In the genomic region with DNA sequence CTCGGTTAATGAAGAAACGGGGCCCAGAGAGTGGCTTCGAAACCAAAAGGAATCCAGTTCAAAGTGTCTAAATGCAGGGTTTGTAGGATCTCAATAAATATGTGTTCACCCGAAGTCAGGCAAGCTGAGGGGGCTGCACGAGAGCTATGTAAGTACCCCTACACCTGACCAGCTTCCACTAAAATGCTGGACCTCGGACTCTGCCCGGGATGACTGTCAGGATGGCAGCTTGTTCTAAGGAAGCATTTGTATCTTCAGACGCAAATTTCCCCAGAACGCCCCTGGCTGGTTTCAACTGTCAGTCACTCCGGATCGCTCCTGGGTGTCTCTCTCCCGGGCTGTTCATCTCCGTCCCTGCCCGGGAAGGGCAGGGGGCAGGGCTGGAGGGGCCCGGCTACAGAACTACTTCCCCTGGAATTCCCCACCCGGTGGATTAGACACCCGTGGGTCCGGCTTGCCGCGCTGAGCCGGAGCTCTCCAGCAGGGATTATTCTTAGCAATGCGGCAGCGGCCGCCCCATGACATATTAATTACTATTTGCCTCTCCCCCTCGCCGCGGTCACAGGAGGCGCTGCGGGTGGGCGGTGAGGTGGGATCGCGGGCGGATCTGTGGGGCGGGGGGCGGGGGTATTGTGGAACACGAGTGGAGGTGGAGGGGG, we compare ENCODE assay signal across 8 cellular contexts.
DNase-seq lines count a peak whose midpoint lies in the region; ATAC-seq and TF ChIP-seq lines count a peak whose summit lies in the region.

No MANE protein-coding gene starts in this region.

- DNase-seq in D341Med (ENCODE audit: low spot score) (peak; percentile 66), PC-3 (peak; percentile 37), fibroblast of villous mesenchyme (ENCODE audit: low read depth) (peak; percentile 3), osteocyte (ENCODE audit: extremely low spot score, unreplicated experiment) (no peak), NCI-H2196 treated with DMSO at 0.1 percent for 48 hours (lab: John Stamatoyannopoulos, UW; ENCODE audit: unreplicated experiment) (no peak), RKO (ENCODE audit: low spot score) (no peak), RPMI8226 (no peak)

- TF ChIP-seq CTCF in PC-3 (conservative IDR thresholded peaks at IDR 0.05; ENCODE audit: low read depth, low read length) (no peak), fibroblast of villous mesenchyme (IDR thresholded peaks at IDR 0.05; ENCODE audit: insufficient read depth, low read depth, low read length) (no peak), osteocyte (IDR thresholded peaks at IDR 0.05) (no peak)

- H2AFZ ChIP-seq in PC-3 (ENCODE audit: low read length), result peak overlapping the region; percentile 82

- no peaks in the 10 kb centered on the region for H3K9me2 ChIP-seq in PC-3 (replicated peaks; ENCODE audit: low read length)

- H3K27me3 Mint-ChIP-seq in osteocyte (ENCODE audit: unreplicated experiment), result peaks cover 20% of the 10 kb centered on the region

- H3K4me2 ChIP-seq in PC-3 (ENCODE audit: low read length), result peak overlapping the region; percentile 98

- ATAC-seq in PC-3 (peak; percentile 3; the same call in 1 of the 2 replicates), GM21528 (IDR thresholded peaks at IDR 0.05; ENCODE audit: low FRiP score, unreplicated experiment) (no peak)

- no peaks in the 10 kb centered on the region for H3K27me3 ChIP-seq in PC-3 (ENCODE audit: low read length)

- no peaks in the 10 kb centered on the region for H3K9me3 ChIP-seq in PC-3 (ENCODE audit: low read length)

- CTCF ChIA-PET in PC-3 (lab: Charles Lee), result interaction anchor here (0.5 kb wide), 1 partner anchor 102 kb away, joined by 5 read pairs; no protein-coding TSS in a partner anchor

- peak overlapping the region; percentile 77 for H3K9ac ChIP-seq in PC-3 (ENCODE audit: low read length)

- H3K27ac ChIP-seq in PC-3 (ENCODE audit: low read length), result 0 out of 2 replicates have a peak overlapping the region, but pooled peaks have one; percentile 19

- no peak overlapping the region for H3K27ac Mint-ChIP-seq in osteocyte (ENCODE audit: unreplicated experiment)

- H3K36me3 Mint-ChIP-seq in osteocyte (ENCODE audit: unreplicated experiment), result no peaks in the 10 kb centered on the region

- intact Hi-C loops in PC-3 (cut with micrococcal nuclease), result loop anchor here (5.0 kb wide), 1 partner anchor 91 kb away; no protein-coding TSS in a partner anchor

- POLR2A ChIA-PET in PC-3 (lab: Charles Lee; ENCODE audit: unreplicated experiment), result interaction anchor here (0.6 kb wide), 1 partner anchor 355 kb away, joined by 3 read pairs; no protein-coding TSS in a partner anchor

- H3K4me1 Mint-ChIP-seq in osteocyte (ENCODE audit: unreplicated experiment), result peaks cover 17% of the 10 kb centered on the region

- peak overlapping the region; percentile 66 for H3K4me3 Mint-ChIP-seq in osteocyte (ENCODE audit: unreplicated experiment)

- no peaks in the 10 kb centered on the region for H4K20me1 ChIP-seq in PC-3 (ENCODE audit: low read length)

- H3K79me2 ChIP-seq in PC-3 (ENCODE audit: low read length), result 0 out of 2 replicates have a peak, but pooled peaks cover 3% of the 10 kb centered on the region

- BruUV-seq in PC-3 (replicated peaks; lab: Mats Ljungman, UMichigan), result no TSS peak

- H3K9me3 Mint-ChIP-seq in osteocyte (ENCODE audit: unreplicated experiment), result no peaks in the 10 kb centered on the region

- peaks cover 34% of the 10 kb centered on the region for H3K4me1 ChIP-seq in PC-3 (ENCODE audit: insufficient read depth, low read length)

- H3K4me3 ChIP-seq in PC-3 (ENCODE audit: low read length) (peak overlapping the region; percentile 91), fibroblast of villous mesenchyme (ENCODE audit: low read depth, low read length) (no peak overlapping the region)

- no peaks in the 10 kb centered on the region for H3K36me3 ChIP-seq in PC-3 (ENCODE audit: low read depth, low read length)

- H3F3A ChIP-seq in PC-3 (ENCODE audit: low read length, unreplicated experiment), result no peaks in the 10 kb centered on the region

Comparison
In these comparisons a context has a peak if more than half of its experiments do, and no peak if none do; other contexts are left out.
1. DNase-seq: peak in D341Med (single experiment), PC-3 (single experiment) and fibroblast of villous mesenchyme (single experiment); none in osteocyte (single experiment), NCI-H2196 treated with DMSO at 0.1 percent for 48 hours (single experiment), RKO (single experiment) and RPMI8226 (single experiment).